In genomic region chr3:152827313-152827712, GRCh38 we compare ENCODE assay signal across 1 cellular context.
TF ChIP-seq lines count a peak whose summit lies in the region.

No MANE protein-coding gene starts in this region.

TF ChIP-seq in K562, 482 proteins besides CTCF, POLR2A, EP300 and RAD21 (continued from another document):
- TF ChIP-seq CEBPB (tag; IDR thresholded peaks at IDR 0.05) (peak; percentile 79), ZNF780A (CRISPR knock-in tag; IDR thresholded peaks at IDR 0.05) (no peak), ATF3 (IDR thresholded peaks at IDR 0.05) (peak; percentile 81), ATF3 (CRISPR knock-in tag; conservative IDR thresholded peaks at IDR 0.05) (no peak), ZNF507 (tag; conservative IDR thresholded peaks at IDR 0.05) (no peak), BRCA1 (IDR thresholded peaks at IDR 0.05) (no peak), BRCA1 (CRISPR knock-in tag; IDR thresholded peaks at IDR 0.05) (no peak), TCF7 (IDR thresholded peaks at IDR 0.05; ENCODE audit: borderline replicate concordance) (no peak)
- TF ChIP-seq, protein P1, sequence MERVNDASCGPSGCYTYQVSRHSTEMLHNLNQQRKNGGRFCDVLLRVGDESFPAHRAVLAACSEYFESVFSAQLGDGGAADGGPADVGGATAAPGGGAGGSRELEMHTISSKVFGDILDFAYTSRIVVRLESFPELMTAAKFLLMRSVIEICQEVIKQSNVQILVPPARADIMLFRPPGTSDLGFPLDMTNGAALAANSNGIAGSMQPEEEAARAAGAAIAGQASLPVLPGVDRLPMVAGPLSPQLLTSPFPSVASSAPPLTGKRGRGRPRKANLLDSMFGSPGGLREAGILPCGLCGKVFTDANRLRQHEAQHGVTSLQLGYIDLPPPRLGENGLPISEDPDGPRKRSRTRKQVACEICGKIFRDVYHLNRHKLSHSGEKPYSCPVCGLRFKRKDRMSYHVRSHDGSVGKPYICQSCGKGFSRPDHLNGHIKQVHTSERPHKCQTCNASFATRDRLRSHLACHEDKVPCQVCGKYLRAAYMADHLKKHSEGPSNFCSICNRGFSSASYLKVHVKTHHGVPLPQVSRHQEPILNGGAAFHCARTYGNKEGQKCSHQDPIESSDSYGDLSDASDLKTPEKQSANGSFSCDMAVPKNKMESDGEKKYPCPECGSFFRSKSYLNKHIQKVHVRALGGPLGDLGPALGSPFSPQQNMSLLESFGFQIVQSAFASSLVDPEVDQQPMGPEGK (CRISPR knock-in tag; IDR thresholded peaks at IDR 0.05; ENCODE audit: borderline replicate concordance) = no peak
- TF ChIP-seq, protein P2, sequence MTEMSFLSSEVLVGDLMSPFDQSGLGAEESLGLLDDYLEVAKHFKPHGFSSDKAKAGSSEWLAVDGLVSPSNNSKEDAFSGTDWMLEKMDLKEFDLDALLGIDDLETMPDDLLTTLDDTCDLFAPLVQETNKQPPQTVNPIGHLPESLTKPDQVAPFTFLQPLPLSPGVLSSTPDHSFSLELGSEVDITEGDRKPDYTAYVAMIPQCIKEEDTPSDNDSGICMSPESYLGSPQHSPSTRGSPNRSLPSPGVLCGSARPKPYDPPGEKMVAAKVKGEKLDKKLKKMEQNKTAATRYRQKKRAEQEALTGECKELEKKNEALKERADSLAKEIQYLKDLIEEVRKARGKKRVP (CRISPR knock-in tag; IDR thresholded peaks at IDR 0.05) = peak; percentile 77
